1 cellular context compared by ENCODE assay signal in the genomic region with DNA sequence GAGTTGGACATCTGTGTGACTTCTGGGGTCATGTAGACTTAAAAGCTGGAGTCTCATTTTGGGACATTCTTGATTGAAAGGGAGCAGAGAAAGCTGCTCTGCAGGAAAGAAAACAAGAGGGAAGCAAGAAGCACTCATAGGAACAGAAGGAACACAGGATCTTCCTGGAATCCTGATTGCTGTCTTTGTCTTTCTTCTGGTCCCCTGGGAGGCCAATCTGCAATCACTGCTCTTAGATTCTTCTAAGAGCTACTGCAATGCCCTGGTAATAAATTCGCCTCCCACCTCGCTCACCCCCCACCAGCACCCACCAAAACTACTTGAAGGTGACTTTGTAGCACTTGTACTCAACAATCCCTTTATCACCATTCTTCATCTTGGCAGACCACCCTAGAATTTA.
TF ChIP-seq lines count a peak whose summit lies in the region.

No MANE protein-coding gene starts in this region.

TF ChIP-seq in WTC11, 78 proteins besides CTCF, POLR2A, EP300 and RAD21:
- TF ChIP-seq ZNF423 (CRISPR knock-in tag; IDR thresholded peaks at IDR 0.05), result peak; percentile 65; the same call in 1 of the 2 replicates
- TF ChIP-seq ATF6 (CRISPR knock-in tag; IDR thresholded peaks at IDR 0.05), result no peak
- TF ChIP-seq HMGA2 (CRISPR knock-in tag; IDR thresholded peaks at IDR 0.05), result no peak
- TF ChIP-seq ESRRA (CRISPR knock-in tag; IDR thresholded peaks at IDR 0.05; ENCODE audit: borderline replicate concordance), result no peak; the same call in 1 of the 2 replicates
- TF ChIP-seq, protein P1, sequence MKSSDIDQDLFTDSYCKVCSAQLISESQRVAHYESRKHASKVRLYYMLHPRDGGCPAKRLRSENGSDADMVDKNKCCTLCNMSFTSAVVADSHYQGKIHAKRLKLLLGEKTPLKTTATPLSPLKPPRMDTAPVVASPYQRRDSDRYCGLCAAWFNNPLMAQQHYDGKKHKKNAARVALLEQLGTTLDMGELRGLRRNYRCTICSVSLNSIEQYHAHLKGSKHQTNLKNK (CRISPR knock-in tag; IDR thresholded peaks at IDR 0.05), result no peak
- no peak for TF ChIP-seq GTF2I (CRISPR knock-in tag; conservative IDR thresholded peaks at IDR 0.05)
- TF ChIP-seq NFYB (CRISPR knock-in tag; conservative IDR thresholded peaks at IDR 0.05; ENCODE audit: low read depth), result no peak
- no peak for TF ChIP-seq ELF4 (CRISPR knock-in tag; IDR thresholded peaks at IDR 0.05; ENCODE audit: low read depth)
- no peak for TF ChIP-seq MXD4 (CRISPR knock-in tag; IDR thresholded peaks at IDR 0.05; ENCODE audit: borderline replicate concordance)
- TF ChIP-seq TEAD1 (CRISPR knock-in tag; IDR thresholded peaks at IDR 0.05), result peak; percentile 78; the same call in 1 of the 2 replicates
- no peak for TF ChIP-seq FOXP1 (CRISPR knock-in tag; IDR thresholded peaks at IDR 0.05; ENCODE audit: borderline replicate concordance)
- no peak for TF ChIP-seq FOXK1 (CRISPR knock-in tag; IDR thresholded peaks at IDR 0.05)
